ENCODE assay signal across 31 cellular contexts in the genomic region with DNA sequence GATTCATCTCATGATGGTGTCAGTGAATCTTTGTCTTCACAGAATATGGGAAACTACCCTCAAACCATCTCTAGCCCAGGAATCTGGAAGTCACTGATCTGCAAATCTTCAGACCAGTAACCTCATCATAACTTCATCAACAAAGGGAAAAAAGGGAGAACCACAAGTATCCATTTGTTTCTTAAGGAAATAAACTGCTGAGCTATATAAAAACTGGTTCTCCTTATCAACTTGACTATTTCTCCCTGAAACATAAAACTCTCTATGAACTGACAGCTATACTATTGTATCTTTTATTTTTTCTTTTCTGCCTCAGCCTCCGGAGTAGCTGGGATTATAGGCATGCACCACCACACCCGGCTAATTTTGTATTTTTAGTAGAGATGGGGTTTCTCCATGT.
"Had no signal": no experiment of that assay in that cellular context is flagged by ENCODE, and none has a peak within 500 bp of the region (broad histone marks: within the 10 kb centered on the region; RNA-seq: fewer than 3 reads in every experiment).

No MANE protein-coding gene starts in this region.

- H3K9me3 Mint-ChIP-seq: natural killer cell; nephron; neural progenitor cell; stimulated activated memory B cell treated with anti-CD40 and anti-IgM and Interleukin-4, amounts not matched to agents 10 μg/mL and 1 μg/mL and 100 μg/mL, for 72 hours; stimulated activated naive CD8-positive, alpha-beta T cell treated with anti-CD3 and anti-CD28 coated beads, Interleukin-15, amount 100 ng/mL, for 72 hours had no signal

- H3K27me3 ChIP-seq: neural progenitor cell, ovary, spleen, suprapubic skin, testis, tibial nerve, upper lobe of left lung, vagina had no signal

- H3K27ac Mint-ChIP-seq: natural killer cell; nephron; neural progenitor cell; progenitor cell of endocrine pancreas; stimulated activated memory B cell treated with anti-CD40 and anti-IgM and Interleukin-4, amounts not matched to agents 10 μg/mL and 1 μg/mL and 100 μg/mL, for 72 hours had no signal

- H3K4me1 Mint-ChIP-seq: natural killer cell; nephron; neural progenitor cell; stimulated activated naive CD8-positive, alpha-beta T cell treated with anti-CD3 and anti-CD28 coated beads, Interleukin-15, amount 100 ng/mL, for 72 hours had no signal

- H3K4me2 ChIP-seq: neural progenitor cell, smooth muscle cell had no signal

- H3K79me2 ChIP-seq: parathyroid adenoma had no signal

- H3K4me3 ChIP-seq: neural progenitor cell, ovary, psoas muscle, skin epidermis, smooth muscle cell, spleen, suprapubic skin, testis, tibial nerve, upper lobe of left lung, vagina had no signal

- H3K27ac ChIP-seq: neural progenitor cell, ovary, parathyroid adenoma, psoas muscle, skin epidermis, spleen, suprapubic skin, testis, tibial nerve, upper lobe of left lung, vagina had no signal

- FAIRE-seq: urothelium cell line had no signal

- H3K4me3 Mint-ChIP-seq: natural killer cell; nephron; neural progenitor cell; stimulated activated memory B cell treated with anti-CD40 and anti-IgM and Interleukin-4, amounts not matched to agents 10 μg/mL and 1 μg/mL and 100 μg/mL, for 72 hours; stimulated activated naive CD8-positive, alpha-beta T cell treated with anti-CD3 and anti-CD28 coated beads, Interleukin-15, amount 100 ng/mL, for 72 hours had no signal

- ATAC-seq: natural killer cell; psoas muscle; right cardiac atrium; sciatic nerve; stimulated activated naive CD8-positive, alpha-beta T cell treated with anti-CD3 and anti-CD28 coated beads, Interleukin-15, amount 100 ng/mL, for 72 hours; stimulated activated naive CD8-positive, alpha-beta T cell treated with anti-CD3 and anti-CD28 coated beads, Interleukin-15, Interleukin-2, amounts not matched to agents 100 U/mL and 50 U/mL, for 24 hours had no signal

- H2AFZ ChIP-seq: neural progenitor cell, parathyroid adenoma had no signal

- H3K4me1 ChIP-seq: neural progenitor cell, parathyroid adenoma, psoas muscle, spleen, suprapubic skin, testis, tibial nerve, upper lobe of left lung, vagina had no signal

- H3K9me3 ChIP-seq: ovary, psoas muscle, spleen, suprapubic skin, testis, tibial nerve, upper lobe of left lung, vagina had no signal

- DNase-seq: natural killer cell; occipital lobe; ovary; posterior cingulate gyrus; right cardiac atrium; spleen; stimulated activated CD4-positive, alpha-beta T cell treated with anti-CD3 and anti-CD28 coated beads, Interleukin-12 subunit alpha, Interleukin-12 subunit beta, amount 100 ng/mL, for 4 hours; stimulated activated CD4-positive, alpha-beta T cell treated with anti-CD3 and anti-CD28 coated beads, Interleukin-1b, Interleukin-23, amount 100 ng/mL, for 48 hours; stimulated activated CD4-positive, alpha-beta T cell treated with anti-CD3 and anti-CD28 coated beads, Interleukin-4, amount 100 ng/mL, for 1 hour; stimulated activated CD4-positive, alpha-beta T cell treated with anti-CD3 and anti-CD28 coated beads, Interleukin-4, amount 100 ng/mL, for 4 hours; stimulated activated CD8-positive, alpha-beta memory T cell treated with anti-CD3 and anti-CD28 coated beads, Interleukin-4, amount 100 ng/mL, for 48 hours; stimulated activated naive CD4-positive, alpha-beta T cell; stimulated activated naive CD8-positive, alpha-beta T cell treated with anti-CD3 and anti-CD28 coated beads, Interleukin-15, amount 100 ng/mL, for 72 hours; stimulated activated naive CD8-positive, alpha-beta T cell treated with anti-CD3 and anti-CD28 coated beads, Interleukin-15, Interleukin-2, amounts not matched to agents 100 U/mL and 50 U/mL, for 24 hours; substantia nigra; testis; trophoblast cell; upper lobe of left lung had no signal

- H3K9ac ChIP-seq: neural progenitor cell, parathyroid adenoma had no signal

- H3K27me3 Mint-ChIP-seq: progenitor cell of endocrine pancreas; stimulated activated memory B cell treated with anti-CD40 and anti-IgM and Interleukin-4, amounts not matched to agents 10 μg/mL and 1 μg/mL and 100 μg/mL, for 72 hours; stimulated activated naive CD8-positive, alpha-beta T cell treated with anti-CD3 and anti-CD28 coated beads, Interleukin-15, amount 100 ng/mL, for 72 hours had no signal

- H3K36me3 ChIP-seq: neural progenitor cell, ovary had no signal
